19 cellular contexts compared by ENCODE assay signal in the genomic region with DNA sequence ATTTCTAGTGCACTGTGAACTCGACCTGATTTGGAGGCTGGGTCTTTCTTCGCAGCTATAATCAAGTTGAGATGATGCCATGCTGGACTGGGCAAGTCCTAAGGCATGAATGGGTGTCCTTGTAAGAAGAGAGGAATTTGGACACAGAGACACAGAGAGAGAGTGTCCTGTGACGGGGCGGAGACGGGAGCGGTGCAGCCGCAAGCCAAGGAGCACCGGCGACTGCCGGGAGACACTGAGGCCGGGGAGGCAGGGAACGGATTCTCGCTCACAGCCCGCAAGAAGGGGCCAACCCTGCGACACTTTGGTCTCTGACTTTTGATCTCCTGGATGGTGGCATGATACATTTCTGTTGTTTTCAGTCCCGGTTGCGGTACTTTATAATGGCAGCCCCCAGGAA. TPM values are rescaled to one million over a fixed set of nuclear protein-coding genes. Genes with fewer than 3 reads are reported as not detected.
DNase-seq lines count a peak whose midpoint lies in the region; FAIRE-seq and TF ChIP-seq lines count a peak whose summit lies in the region.
"Had no signal": no experiment of that assay in that cellular context is flagged by ENCODE, and none has a peak within 500 bp of the region (broad histone marks: within the 10 kb centered on the region; RNA-seq: fewer than 3 reads in every experiment).

No MANE protein-coding gene starts in this region.

- no peak overlapping the region for H2BK12ac ChIP-seq in H1 (ENCODE audit: low read depth, low read length)
- H2BK12ac ChIP-seq in neuronal stem cell (ENCODE audit: low read length): no peak overlapping the region

- H3K27me3 ChIP-seq in H1 (replicated peaks in 1 of 4; ENCODE audit: control insufficient read depth in 3 of 4, extremely low read depth in 1 of 4, insufficient read depth in 3 of 4, low read length in 3 of 4) (no peaks in the 10 kb centered on the region), neuronal stem cell (ENCODE audit: control insufficient read depth in 3 of 3, insufficient read depth in 3 of 3, low read depth in 1 of 3, low read length in 3 of 3) (no peaks in the 10 kb centered on the region)

- H2BK120ac ChIP-seq in H1 (replicated peaks; ENCODE audit: low read depth, low read length) (no peak overlapping the region), neuronal stem cell (ENCODE audit: low read depth, low read length) (peak overlapping the region; percentile 85)

- H3K9me3 Mint-ChIP-seq in activated naive CD4-positive, alpha-beta T cell treated with anti-CD3 and anti-CD28 coated beads, Interleukin-2, amount 10 ng/mL, durations not matched to agents 7 days and 5 days: no peaks in the 10 kb centered on the region
- H3K9me3 Mint-ChIP-seq: CD4-positive, alpha-beta memory T cell had no signal

- H2AFZ ChIP-seq in H1 (ENCODE audit: low read length): no peak overlapping the region
- no peak overlapping the region for H2AFZ ChIP-seq in neuronal stem cell (ENCODE audit: low read length)

- H4K91ac ChIP-seq in H1 (replicated peaks; ENCODE audit: insufficient read length, low read length) (no peak overlapping the region), neuronal stem cell (ENCODE audit: low read depth, low read length, poor library complexity) (no peak overlapping the region)

- H3K36me3 ChIP-seq in H1 (ENCODE audit: control insufficient read depth in 2 of 4, insufficient read depth in 4 of 4, low read length in 3 of 4) (no peaks in the 10 kb centered on the region), neuronal stem cell (replicated peaks in 1 of 2; ENCODE audit: control insufficient read depth in 2 of 2, insufficient read depth in 2 of 2, low read length in 2 of 2) (no peaks in the 10 kb centered on the region)

- H4K20me1 ChIP-seq in H1 (replicated peaks in 1 of 2; ENCODE audit: control insufficient read depth in 1 of 2, insufficient read depth in 2 of 2, low read length in 2 of 2): no peaks in the 10 kb centered on the region

- H3K4me3 Mint-ChIP-seq in activated naive CD4-positive, alpha-beta T cell treated with anti-CD3 and anti-CD28 coated beads, Interleukin-2, amount 10 ng/mL, durations not matched to agents 7 days and 5 days: no peak overlapping the region
- H3K4me3 Mint-ChIP-seq: CD4-positive, alpha-beta memory T cell; H9 had no signal

- TF ChIP-seq CTCF in H1 (IDR thresholded peaks at IDR 0.05; ENCODE audit: control extremely low read depth in 1 of 3, insufficient read depth in 1 of 3, low read depth in 1 of 3, low read length in 3 of 3): no peak

- peaks cover 0 to 2% (median under 1%) of the 10 kb centered on the region in 4 experiments; a peak in 3 of 7 replicates for H3K4me1 ChIP-seq in H1 (replicated peaks in 1 of 4; ENCODE audit: control insufficient read depth in 3 of 4, insufficient read depth in 4 of 4, low read length in 3 of 4)
- H3K4me1 ChIP-seq in neuronal stem cell (ENCODE audit: control insufficient read depth in 2 of 2, insufficient read depth in 1 of 2, low read depth in 1 of 2, low read length in 2 of 2): peaks cover 0 to 1% of the 10 kb centered on the region in 2 donors

- H3K23ac ChIP-seq in H1 (ENCODE audit: insufficient read length) (no peak overlapping the region), neuronal stem cell (ENCODE audit: low read depth, low read length, poor library complexity) (no peak overlapping the region)

- no peak overlapping the region for H2BK20ac ChIP-seq in H1 (ENCODE audit: low read length)

- no peak overlapping the region for H3K18ac ChIP-seq in H1 (ENCODE audit: extremely low read depth, low read length)
- no peak overlapping the region for H3K18ac ChIP-seq in neuronal stem cell (ENCODE audit: low read length)

- FAIRE-seq in H1 (lab: Jason Lieb, UNC): no peak
- FAIRE-seq: GM18507 had no signal

- peaks cover 8% of the 10 kb centered on the region for H3K4me1 Mint-ChIP-seq in activated naive CD4-positive, alpha-beta T cell treated with anti-CD3 and anti-CD28 coated beads, Interleukin-2, amount 10 ng/mL, durations not matched to agents 7 days and 5 days

- no peak for TF ChIP-seq POLR2A in H1 (IDR thresholded peaks at IDR 0.05; ENCODE audit: control extremely low read depth in 1 of 2, low read depth in 2 of 2, low read length in 2 of 2)

- no peak overlapping the region for H3K27ac Mint-ChIP-seq in activated naive CD4-positive, alpha-beta T cell treated with anti-CD3 and anti-CD28 coated beads, Interleukin-2, amount 10 ng/mL, durations not matched to agents 7 days and 5 days
- H3K27ac Mint-ChIP-seq: CD4-positive, alpha-beta memory T cell; H9 had no signal

- H3K4me3 ChIP-seq in H1 (ENCODE audit: extremely low read depth in 1 of 4, insufficient read depth in 2 of 4, low read depth in 3 of 4, low read length in 4 of 4): no peak overlapping the region
- H3K4me3 ChIP-seq in neuronal stem cell (ENCODE audit: low read length in 2 of 2): no peak overlapping the region

- H3K9ac ChIP-seq in H1 (replicated peaks in 1 of 4; ENCODE audit: extremely low read depth in 1 of 4, low read depth in 3 of 4, low read length in 3 of 4): no peak overlapping the region
- no peak overlapping the region for H3K9ac ChIP-seq in neuronal stem cell (ENCODE audit: low read depth, low read length, poor library complexity)

- CTCF ChIA-PET in H1 (lab: Charles Lee; ENCODE audit: partially characterized antibody): interaction anchor here (0.6 to 0.8 kb wide), 3 partner anchors 13 to 31 kb away, joined by 3 to 4 read pairs (median 3); no protein-coding TSS in a partner anchor
- CTCF ChIA-PET in activated naive CD4-positive, alpha-beta T cell treated with anti-CD3 and anti-CD28 coated beads, Interleukin-2, amount 10 ng/mL, durations not matched to agents 7 days and 5 days (lab: Charles Lee): no interaction called here

- POLR2A ChIA-PET in H1 (lab: Charles Lee; ENCODE audit: partially characterized antibody): no interaction called here

- no peak for TF ChIP-seq RAD21 in H1 (IDR thresholded peaks at IDR 0.05 in 1 of 2, conservative IDR thresholded peaks at IDR 0.05 in 1 of 2; ENCODE audit: low read depth in 2 of 2, low read length in 2 of 2)

- H3K4me2 ChIP-seq in H1 (ENCODE audit: insufficient read depth in 1 of 2, low read depth in 2 of 2, low read length in 2 of 2) (no peak overlapping the region), neuronal stem cell (ENCODE audit: insufficient read depth, low read length, poor library complexity, severe bottlenecking) (no peak overlapping the region)

- peaks cover 38% of the 10 kb centered on the region for H3K27me3 Mint-ChIP-seq in activated naive CD4-positive, alpha-beta T cell treated with anti-CD3 and anti-CD28 coated beads, Interleukin-2, amount 10 ng/mL, durations not matched to agents 7 days and 5 days
- H3K27me3 Mint-ChIP-seq: CD4-positive, alpha-beta memory T cell had no signal

- no peaks in the 10 kb centered on the region for H3K79me2 ChIP-seq in H1 (ENCODE audit: control insufficient read depth in 1 of 2, insufficient read depth in 2 of 2, low read length in 2 of 2)

- H2BK15ac ChIP-seq in H1 (ENCODE audit: low read length): peak overlapping the region; percentile 72; the same call in 1 of the 2 replicates
- no peak overlapping the region for H2BK15ac ChIP-seq in neuronal stem cell (ENCODE audit: low read length)

- H3K79me1 ChIP-seq in H1 (ENCODE audit: low read depth, low read length) (no peaks in the 10 kb centered on the region), neuronal stem cell (ENCODE audit: low read depth, low read length) (no peaks in the 10 kb centered on the region)

- no peak overlapping the region for H3K14ac ChIP-seq in H1 (ENCODE audit: insufficient read length)
- no peak overlapping the region for H3K14ac ChIP-seq in neuronal stem cell (ENCODE audit: low read length)

- DNase-seq in H1 (ENCODE audit: low read depth in 1 of 2, low spot score in 2 of 2) (no peak), neuronal stem cell (ENCODE audit: low spot score) (no peak), GM19238 (ENCODE audit: insufficient read length, low spot score) (no peak), foreskin melanocyte (no peak)
- peak; percentile 6 for DNase-seq in stimulated activated CD8-positive, alpha-beta memory T cell treated with anti-CD3 and anti-CD28 coated beads, Interleukin-4, amount 100 ng/mL, for 48 hours
- DNase-seq in activated naive CD4-positive, alpha-beta T cell treated with anti-CD3 and anti-CD28 coated beads, Interleukin-2, amount 10 ng/mL, durations not matched to agents 7 days and 5 days: no peak
- DNase-seq: C1 segment of cervical spinal cord; Calu3; CD4-positive, alpha-beta memory T cell; COR-L47; DMS53; DMS79 treated with DMSO at 0.1 percent for 48 hours; GF-D8; GOT3; H9 had no signal

- no peaks in the 10 kb centered on the region for H3K23me2 ChIP-seq in H1 (ENCODE audit: low read depth, low read length)

- H3K56ac ChIP-seq in H1 (replicated peaks; ENCODE audit: insufficient read length, low read depth, low read length): no peak overlapping the region

- WGBS in H1 (ENCODE audit: extremely low coverage in 1 of 2, insufficient coverage in 1 of 2, insufficient read length in 1 of 2, insufficient replicate concordance in 2 of 2, low coverage in 1 of 2, low lambda C conversion rate in 2 of 2, missing lambda C conversion rate in 1 of 2), 2 experiments: 72% methylated on average over 17 of the region's 17 CpGs; no CpG with 5 or more reads in 1 of the 2 experiments
- WGBS in neuronal stem cell (ENCODE audit: extremely low coverage in 2 of 2, insufficient read length in 2 of 2, insufficient replicate concordance in 1 of 2), 2 donors: no CpG with 5 or more reads among the region's 17 CpGs

- no peak for TF ChIP-seq EP300 in H1 (IDR thresholded peaks at IDR 0.05; ENCODE audit: borderline replicate concordance in 1 of 2, low read depth in 2 of 2, low read length in 2 of 2)

- H3K36me3 Mint-ChIP-seq in activated naive CD4-positive, alpha-beta T cell treated with anti-CD3 and anti-CD28 coated beads, Interleukin-2, amount 10 ng/mL, durations not matched to agents 7 days and 5 days: no peaks in the 10 kb centered on the region
- H3K36me3 Mint-ChIP-seq: CD4-positive, alpha-beta memory T cell had no signal

- peaks cover 0 to 6% of the 10 kb centered on the region in 2 experiments; a peak in 1 of 4 replicates for H3K9me3 ChIP-seq in H1 (ENCODE audit: insufficient read depth in 2 of 2, low read depth in 1 of 2, low read length in 1 of 2)
- H3K9me3 ChIP-seq in neuronal stem cell (replicated peaks in 1 of 2; ENCODE audit: control insufficient read depth in 2 of 2, insufficient read depth in 1 of 2, low read depth in 1 of 2, low read length in 2 of 2): no peaks in the 10 kb centered on the region

- H3K27ac ChIP-seq in H1 (ENCODE audit: low read depth, low read length): no peak overlapping the region
- no peak overlapping the region for H3K27ac ChIP-seq in neuronal stem cell (replicated peaks; ENCODE audit: low read length)

- no peak overlapping the region for H3K4ac ChIP-seq in H1 (replicated peaks; ENCODE audit: insufficient read length, low read depth, low read length)
- no peak overlapping the region for H3K4ac ChIP-seq in neuronal stem cell (ENCODE audit: low read length)

- H2BK5ac ChIP-seq in H1 (ENCODE audit: low read depth, low read length) (no peak overlapping the region), neuronal stem cell (ENCODE audit: low read length) (no peak overlapping the region)

- H4K8ac ChIP-seq in H1 (ENCODE audit: extremely low read depth, insufficient read depth, low read length) (no peak overlapping the region), neuronal stem cell (ENCODE audit: low read depth, low read length) (no peak overlapping the region)

- H2AK5ac ChIP-seq in H1 (ENCODE audit: low read depth, low read length) (no peak overlapping the region), neuronal stem cell (ENCODE audit: low read depth, low read length) (no peak overlapping the region)

- no peak overlapping the region for H4K5ac ChIP-seq in H1 (ENCODE audit: insufficient read length, low read depth, low read length)

RNA-seq across cellular contexts. Expression of a gene that starts 22.4 kb away (rescaled TPM):
- 19.2 and 19.3 TPM in 2 replicates for total RNA-seq in H1 (2021; fragmentation: NEBNext Ultra II Directional; extraction: Animal tissue kit (Norgen Biotek cat#: 25700))
- polyA plus RNA-seq in H1 (2011; rRNA removed): 6.8 and 7.7 TPM in 2 replicates
- 8.9 TPM for polyA plus RNA-seq in H1 (2011; cell fraction: cytosol; rRNA removed)
- polyA plus RNA-seq in H1 (2011; cell fraction: nucleus; rRNA removed): 14.2 TPM
- 6.1 to 8.2 TPM (median 7.4 TPM) in 4 replicates for polyA plus RNA-seq in H1 (2012, experiment 1 of 2)
- 2.2 TPM for polyA plus RNA-seq in H1 (2012, experiment 2 of 2)
- polyA plus RNA-seq in H1 (2013, experiment 1 of 2): 13.3 TPM
- 12.9 TPM for polyA plus RNA-seq in H1 (2013, experiment 2 of 2)
- 13.3 and 15.9 TPM in 2 replicates for polyA minus RNA-seq in H1 (2011; rRNA and poly(A)+ RNA removed)
- polyA minus RNA-seq in H1 (2011; cell fraction: cytosol; rRNA and poly(A)+ RNA removed): 16.8 TPM
- 11.4 TPM for polyA minus RNA-seq in H1 (2011; cell fraction: nucleus; rRNA and poly(A)+ RNA removed)
- 1.5 TPM for polyA plus RNA-seq in neuronal stem cell (2013, experiment 1 of 2)
- 1.4 TPM for polyA plus RNA-seq in neuronal stem cell (2013, experiment 2 of 2)
- total RNA-seq: A172, A673, Daoy had no signal
